ENCODE assay signal across 30 cellular contexts in the genomic region with DNA sequence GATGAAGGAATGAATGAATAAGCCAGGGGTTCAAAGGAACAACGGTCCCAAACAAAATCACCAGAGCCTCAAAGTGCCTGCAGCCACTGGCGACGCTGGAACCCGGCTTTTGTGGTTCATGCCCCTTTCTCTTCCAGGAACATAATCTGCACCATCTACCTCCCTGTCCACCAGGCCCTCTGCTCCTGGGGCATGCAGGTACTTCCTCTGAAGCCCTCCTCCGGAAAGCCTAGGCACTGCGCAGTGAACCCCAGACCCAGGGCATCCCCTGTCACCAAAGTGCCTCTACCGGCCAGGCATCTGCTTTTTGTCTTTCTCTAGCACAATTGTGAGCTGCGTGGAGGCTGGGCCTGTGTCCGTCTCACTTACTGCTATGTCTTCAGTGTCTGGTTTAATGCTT.
"Had no signal": no experiment of that assay in that cellular context is flagged by ENCODE, and none has a peak within 500 bp of the region (broad histone marks: within the 10 kb centered on the region; RNA-seq: fewer than 3 reads in every experiment).

No MANE protein-coding gene starts in this region.

- H3K4me1 Mint-ChIP-seq: naive thymus-derived CD8-positive, alpha-beta T cell; stimulated activated effector memory CD8-positive, alpha-beta T cell treated with anti-CD3 and anti-CD28 coated beads, Interleukin-12 subunit alpha, Interleukin-12 subunit beta, amount 100 ng/mL, for 72 hours had no signal

- H3K9me3 Mint-ChIP-seq: natural killer cell treated with Interleukin-12 subunit alpha and Interleukin-12 subunit beta and Interleukin-15 and Interleukin-18, amount 100 ng/mL, for 72 hours had no signal

- H3K9ac ChIP-seq: parathyroid adenoma had no signal

- FAIRE-seq: small intestine had no signal

- H3K27ac ChIP-seq: neutrophil, ovary, parathyroid adenoma, psoas muscle, right lobe of liver, sigmoid colon, stomach, thoracic aorta, thyroid gland, tibial nerve, upper lobe of right lung, uterus had no signal

- H3K27ac Mint-ChIP-seq: naive thymus-derived CD8-positive, alpha-beta T cell; natural killer cell treated with Interleukin-12 subunit alpha and Interleukin-12 subunit beta and Interleukin-15 and Interleukin-18, amount 100 ng/mL, for 72 hours; nephron progenitor cell; progenitor cell of endocrine pancreas; stimulated activated effector memory CD8-positive, alpha-beta T cell treated with anti-CD3 and anti-CD28 coated beads, Interleukin-12 subunit alpha, Interleukin-12 subunit beta, amount 100 ng/mL, for 72 hours; stimulated activated naive B cell treated with anti-CD40 and anti-IgM and Interleukin-4, amounts not matched to agents 10 μg/mL and 1 μg/mL and 100 μg/mL, for 72 hours; stimulated activated naive CD8-positive, alpha-beta T cell treated with anti-CD3 and anti-CD28 coated beads, Interleukin-15, Interleukin-2, amounts not matched to agents 100 ng/mL and 50 ng/mL, for 24 hours had no signal

- H3K79me2 ChIP-seq: parathyroid adenoma had no signal

- H3K27me3 ChIP-seq: neutrophil, ovary, right lobe of liver, sigmoid colon, stomach, thyroid gland, tibial nerve, upper lobe of right lung, uterus had no signal

- ATAC-seq: naive thymus-derived CD8-positive, alpha-beta T cell; natural killer cell treated with Interleukin-12 subunit alpha and Interleukin-12 subunit beta and Interleukin-15 and Interleukin-18, amount 100 ng/mL, for 72 hours; psoas muscle; right cardiac atrium; right lobe of liver; stimulated activated effector memory CD8-positive, alpha-beta T cell treated with anti-CD3 and anti-CD28 coated beads, Interleukin-12 subunit alpha, Interleukin-12 subunit beta, amount 100 ng/mL, for 72 hours; stimulated activated naive B cell treated with anti-CD40 and anti-IgM and Interleukin-4, amounts not matched to agents 10 μg/mL and 1 μg/mL and 100 μg/mL, for 72 hours; upper lobe of right lung had no signal

- H3K36me3 Mint-ChIP-seq: naive thymus-derived CD8-positive, alpha-beta T cell; stimulated activated effector memory CD8-positive, alpha-beta T cell treated with anti-CD3 and anti-CD28 coated beads, Interleukin-12 subunit alpha, Interleukin-12 subunit beta, amount 100 ng/mL, for 72 hours had no signal

- DNase-seq: naive thymus-derived CD8-positive, alpha-beta T cell; nephron progenitor cell; nucleus accumbens; ovary; posterior cingulate gyrus; psoas muscle; right cardiac atrium; right lobe of liver; sigmoid colon; small intestine; stimulated activated CD4-positive, alpha-beta T cell treated with anti-CD3 and anti-CD28 coated beads, Interleukin-15, amount 100 ng/mL, for 24 hours; stimulated activated CD4-positive, alpha-beta T cell treated with anti-CD3 and anti-CD28 coated beads, Interleukin-2, amount 100 ng/mL, for 24 hours; stimulated activated CD4-positive, alpha-beta T cell treated with anti-CD3 and anti-CD28 coated beads, Interleukin-2, amount 100 ng/mL, for 48 hours; stimulated activated CD4-positive, alpha-beta T cell treated with anti-CD3 and anti-CD28 coated beads, Interleukin-4, amount 100 ng/mL, for 24 hours; stimulated activated naive B cell treated with anti-CD40 and anti-IgM and Interleukin-4, amounts not matched to agents 10 μg/mL and 1 μg/mL and 100 μg/mL, for 72 hours; stimulated activated naive CD4-positive, alpha-beta T cell treated with Interleukin-2 at 50 U/mL for 16 hours; stomach; thyroid gland; trophoblast cell; upper lobe of right lung; uterus had no signal

- H2AFZ ChIP-seq: parathyroid adenoma had no signal

- H3K36me3 ChIP-seq: neutrophil, ovary, right lobe of liver, sigmoid colon, stomach, thoracic aorta, thyroid gland, tibial nerve, upper lobe of right lung, uterus had no signal

- H3K4me3 Mint-ChIP-seq: naive thymus-derived CD8-positive, alpha-beta T cell; natural killer cell treated with Interleukin-12 subunit alpha and Interleukin-12 subunit beta and Interleukin-15 and Interleukin-18, amount 100 ng/mL, for 72 hours; nephron progenitor cell; neural crest cell; stimulated activated effector memory CD8-positive, alpha-beta T cell treated with anti-CD3 and anti-CD28 coated beads, Interleukin-12 subunit alpha, Interleukin-12 subunit beta, amount 100 ng/mL, for 72 hours; stimulated activated naive B cell treated with anti-CD40 and anti-IgM and Interleukin-4, amounts not matched to agents 10 μg/mL and 1 μg/mL and 100 μg/mL, for 72 hours; stimulated activated naive CD8-positive, alpha-beta T cell treated with anti-CD3 and anti-CD28 coated beads, Interleukin-15, Interleukin-2, amounts not matched to agents 100 ng/mL and 50 ng/mL, for 24 hours had no signal

- H3K4me1 ChIP-seq: psoas muscle, sigmoid colon, stomach, thyroid gland, tibial nerve, upper lobe of right lung, uterus had no signal

- H3K4me3 ChIP-seq: ovary, psoas muscle, right lobe of liver, sigmoid colon, stomach, thoracic aorta, thyroid gland, tibial nerve, upper lobe of right lung, uterus had no signal

- H3K9me3 ChIP-seq: neutrophil, ovary, psoas muscle, right lobe of liver, sigmoid colon, stomach, thoracic aorta, thyroid gland, tibial nerve, upper lobe of right lung, uterus had no signal

- H3K27me3 Mint-ChIP-seq: naive thymus-derived CD8-positive, alpha-beta T cell; natural killer cell treated with Interleukin-12 subunit alpha and Interleukin-12 subunit beta and Interleukin-15 and Interleukin-18, amount 100 ng/mL, for 72 hours; progenitor cell of endocrine pancreas; stimulated activated naive B cell treated with anti-CD40 and anti-IgM and Interleukin-4, amounts not matched to agents 10 μg/mL and 1 μg/mL and 100 μg/mL, for 72 hours; stimulated activated naive CD8-positive, alpha-beta T cell treated with anti-CD3 and anti-CD28 coated beads, Interleukin-15, Interleukin-2, amounts not matched to agents 100 ng/mL and 50 ng/mL, for 24 hours had no signal
